Comparison of ENCODE assay signal across 8 cellular contexts in the genomic region with DNA sequence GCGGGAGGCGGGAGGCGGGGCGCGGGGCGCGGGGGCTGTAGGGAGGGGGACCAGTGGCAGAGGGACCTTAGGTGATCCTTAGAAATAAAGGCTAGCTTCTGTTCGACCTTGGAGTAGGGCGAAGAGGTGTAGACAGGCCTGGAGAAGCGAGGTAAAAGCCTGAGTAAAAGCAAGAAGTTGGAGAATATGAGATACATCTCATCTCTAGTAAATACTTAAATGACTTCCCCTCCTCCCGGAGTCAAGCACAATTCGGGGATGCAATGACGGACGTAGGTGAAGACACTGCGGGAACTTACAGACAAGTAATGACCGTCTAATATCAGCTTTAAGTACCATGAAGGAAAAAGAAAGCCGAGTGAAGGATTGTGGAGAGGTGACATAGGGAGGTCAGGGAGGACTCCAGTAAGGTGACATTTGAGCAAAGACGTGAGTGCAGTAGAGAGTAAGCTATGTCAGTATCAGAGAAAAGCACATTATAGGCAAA. TPM values are rescaled to one million over a fixed set of nuclear protein-coding genes. Genes with fewer than 3 reads are reported as not detected.
DNase-seq lines count a peak whose midpoint lies in the region; ATAC-seq and TF ChIP-seq lines count a peak whose summit lies in the region.

No MANE protein-coding gene starts in this region.

- H3K4me1 ChIP-seq in A673 (ENCODE audit: insufficient read depth, low read length, poor library complexity, severe bottlenecking) (peaks cover 18% of the 10 kb centered on the region), right cardiac atrium (ENCODE audit: control insufficient read depth, insufficient read depth, low read length) (peaks cover 2% of the 10 kb centered on the region)

- POLR2A ChIA-PET in A673 (lab: Charles Lee; ENCODE audit: low non-redundant PET): no interaction called here

- H3K9me3 ChIP-seq in A673 (ENCODE audit: low read depth, low read length, poor library complexity, severe bottlenecking) (no peaks in the 10 kb centered on the region), right cardiac atrium (ENCODE audit: control insufficient read depth, low read length) (no peaks in the 10 kb centered on the region)

- BruUV-seq in A673 (replicated peaks; lab: Mats Ljungman, UMichigan): TSS peak; percentile 41

- peaks cover 31% of the 10 kb centered on the region for H3K36me3 Mint-ChIP-seq in stimulated activated effector memory CD8-positive, alpha-beta T cell treated with anti-CD3 and anti-CD28 coated beads, Interleukin-12 subunit alpha, Interleukin-12 subunit beta, amount 100 ng/mL, for 72 hours

- ATAC-seq in GM18498 (IDR thresholded peaks at IDR 0.05; ENCODE audit: unreplicated experiment) (peak; percentile 1), HG03103 (IDR thresholded peaks at IDR 0.05; ENCODE audit: low read depth, unreplicated experiment) (peak; percentile 1), SK-N-SH treated with all-trans-retinoic acid at 6 μM for 48 hours (peak; percentile 13), right cardiac atrium (no peak), HG02970 (IDR thresholded peaks at IDR 0.05; ENCODE audit: low FRiP score, unreplicated experiment) (no peak)
- ATAC-seq in stimulated activated effector memory CD8-positive, alpha-beta T cell treated with anti-CD3 and anti-CD28 coated beads, Interleukin-12 subunit alpha, Interleukin-12 subunit beta, amount 100 ng/mL, for 72 hours: no peak

- WGBS in right cardiac atrium: under 1% methylated on average over 18 of the region's 18 CpGs

- H3K27ac ChIP-seq in A673 (ENCODE audit: low read depth, low read length, poor library complexity, severe bottlenecking) (peak overlapping the region; percentile 97), right cardiac atrium (ENCODE audit: low read length) (no peak overlapping the region)

- intact Hi-C loops in A673 (cut with micrococcal nuclease; ENCODE audit: unreplicated experiment) (no loop called here), right cardiac atrium (cut with DNase I) (no loop called here)

- H3K27ac Mint-ChIP-seq in stimulated activated effector memory CD8-positive, alpha-beta T cell treated with anti-CD3 and anti-CD28 coated beads, Interleukin-12 subunit alpha, Interleukin-12 subunit beta, amount 100 ng/mL, for 72 hours: peak overlapping the region; percentile 99

- peaks cover 17% of the 10 kb centered on the region for H3K4me1 Mint-ChIP-seq in stimulated activated effector memory CD8-positive, alpha-beta T cell treated with anti-CD3 and anti-CD28 coated beads, Interleukin-12 subunit alpha, Interleukin-12 subunit beta, amount 100 ng/mL, for 72 hours

- DNase-seq in A673 (ENCODE audit: low spot score) (no peak), right cardiac atrium (no peak), SW 1271 (lab: John Stamatoyannopoulos, UW) (no peak)
- peak in 1 of 2 donors; percentile 57 for DNase-seq in stimulated activated effector memory CD8-positive, alpha-beta T cell treated with anti-CD3 and anti-CD28 coated beads, Interleukin-12 subunit alpha, Interleukin-12 subunit beta, amount 100 ng/mL, for 72 hours (ENCODE audit: low spot score in 2 of 2)

- no peaks in the 10 kb centered on the region for H3K9me3 Mint-ChIP-seq in stimulated activated effector memory CD8-positive, alpha-beta T cell treated with anti-CD3 and anti-CD28 coated beads, Interleukin-12 subunit alpha, Interleukin-12 subunit beta, amount 100 ng/mL, for 72 hours

- H3K36me3 ChIP-seq in A673 (ENCODE audit: insufficient read depth, low read length, poor library complexity, severe bottlenecking): peaks cover 26% of the 10 kb centered on the region

- no peaks in the 10 kb centered on the region for H3K27me3 ChIP-seq in A673 (replicated peaks; ENCODE audit: insufficient read depth, low read depth, low read length, poor library complexity)
- H3K27me3 ChIP-seq in right cardiac atrium (ENCODE audit: control insufficient read depth, insufficient read depth): no peaks in the 10 kb centered on the region

- H3K4me3 Mint-ChIP-seq in stimulated activated effector memory CD8-positive, alpha-beta T cell treated with anti-CD3 and anti-CD28 coated beads, Interleukin-12 subunit alpha, Interleukin-12 subunit beta, amount 100 ng/mL, for 72 hours: peak overlapping the region; percentile 92

- peak overlapping the region; percentile 64 for H3K4me3 ChIP-seq in A673 (ENCODE audit: low read depth, low read length, poor library complexity, severe bottlenecking)
- H3K4me3 ChIP-seq in right cardiac atrium (ENCODE audit: low read length): peak overlapping the region; percentile 87

- no peak for TF ChIP-seq CTCF in A673 (conservative IDR thresholded peaks at IDR 0.05; ENCODE audit: low read depth, low read length)

- CTCF ChIA-PET in A673 (lab: Charles Lee): no interaction called here

TF ChIP-seq in SK-N-SH treated with all-trans-retinoic acid at 6 μM for 48 hours, 23 proteins besides CTCF, POLR2A, EP300 and RAD21 (continues in another document):
- TF ChIP-seq, protein P1, sequence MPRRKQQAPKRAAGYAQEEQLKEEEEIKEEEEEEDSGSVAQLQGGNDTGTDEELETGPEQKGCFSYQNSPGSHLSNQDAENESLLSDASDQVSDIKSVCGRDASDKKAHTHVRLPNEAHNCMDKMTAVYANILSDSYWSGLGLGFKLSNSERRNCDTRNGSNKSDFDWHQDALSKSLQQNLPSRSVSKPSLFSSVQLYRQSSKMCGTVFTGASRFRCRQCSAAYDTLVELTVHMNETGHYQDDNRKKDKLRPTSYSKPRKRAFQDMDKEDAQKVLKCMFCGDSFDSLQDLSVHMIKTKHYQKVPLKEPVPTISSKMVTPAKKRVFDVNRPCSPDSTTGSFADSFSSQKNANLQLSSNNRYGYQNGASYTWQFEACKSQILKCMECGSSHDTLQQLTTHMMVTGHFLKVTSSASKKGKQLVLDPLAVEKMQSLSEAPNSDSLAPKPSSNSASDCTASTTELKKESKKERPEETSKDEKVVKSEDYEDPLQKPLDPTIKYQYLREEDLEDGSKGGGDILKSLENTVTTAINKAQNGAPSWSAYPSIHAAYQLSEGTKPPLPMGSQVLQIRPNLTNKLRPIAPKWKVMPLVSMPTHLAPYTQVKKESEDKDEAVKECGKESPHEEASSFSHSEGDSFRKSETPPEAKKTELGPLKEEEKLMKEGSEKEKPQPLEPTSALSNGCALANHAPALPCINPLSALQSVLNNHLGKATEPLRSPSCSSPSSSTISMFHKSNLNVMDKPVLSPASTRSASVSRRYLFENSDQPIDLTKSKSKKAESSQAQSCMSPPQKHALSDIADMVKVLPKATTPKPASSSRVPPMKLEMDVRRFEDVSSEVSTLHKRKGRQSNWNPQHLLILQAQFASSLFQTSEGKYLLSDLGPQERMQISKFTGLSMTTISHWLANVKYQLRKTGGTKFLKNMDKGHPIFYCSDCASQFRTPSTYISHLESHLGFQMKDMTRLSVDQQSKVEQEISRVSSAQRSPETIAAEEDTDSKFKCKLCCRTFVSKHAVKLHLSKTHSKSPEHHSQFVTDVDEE (CRISPR knock-in tag; IDR thresholded peaks at IDR 0.05): no peak
- no peak for TF ChIP-seq ZFP30 (CRISPR knock-in tag; IDR thresholded peaks at IDR 0.05)
- TF ChIP-seq, protein P2, sequence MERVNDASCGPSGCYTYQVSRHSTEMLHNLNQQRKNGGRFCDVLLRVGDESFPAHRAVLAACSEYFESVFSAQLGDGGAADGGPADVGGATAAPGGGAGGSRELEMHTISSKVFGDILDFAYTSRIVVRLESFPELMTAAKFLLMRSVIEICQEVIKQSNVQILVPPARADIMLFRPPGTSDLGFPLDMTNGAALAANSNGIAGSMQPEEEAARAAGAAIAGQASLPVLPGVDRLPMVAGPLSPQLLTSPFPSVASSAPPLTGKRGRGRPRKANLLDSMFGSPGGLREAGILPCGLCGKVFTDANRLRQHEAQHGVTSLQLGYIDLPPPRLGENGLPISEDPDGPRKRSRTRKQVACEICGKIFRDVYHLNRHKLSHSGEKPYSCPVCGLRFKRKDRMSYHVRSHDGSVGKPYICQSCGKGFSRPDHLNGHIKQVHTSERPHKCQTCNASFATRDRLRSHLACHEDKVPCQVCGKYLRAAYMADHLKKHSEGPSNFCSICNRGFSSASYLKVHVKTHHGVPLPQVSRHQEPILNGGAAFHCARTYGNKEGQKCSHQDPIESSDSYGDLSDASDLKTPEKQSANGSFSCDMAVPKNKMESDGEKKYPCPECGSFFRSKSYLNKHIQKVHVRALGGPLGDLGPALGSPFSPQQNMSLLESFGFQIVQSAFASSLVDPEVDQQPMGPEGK (CRISPR knock-in tag; IDR thresholded peaks at IDR 0.05; ENCODE audit: borderline replicate concordance): no peak
- no peak for TF ChIP-seq ZC3H10 (CRISPR knock-in tag; IDR thresholded peaks at IDR 0.05)
- TF ChIP-seq ARNTL (CRISPR knock-in tag; IDR thresholded peaks at IDR 0.05; ENCODE audit: borderline replicate concordance, low read depth): no peak
- no peak for TF ChIP-seq POU6F1 (CRISPR knock-in tag; IDR thresholded peaks at IDR 0.05; ENCODE audit: borderline replicate concordance, low read depth)
- TF ChIP-seq, protein P3, sequence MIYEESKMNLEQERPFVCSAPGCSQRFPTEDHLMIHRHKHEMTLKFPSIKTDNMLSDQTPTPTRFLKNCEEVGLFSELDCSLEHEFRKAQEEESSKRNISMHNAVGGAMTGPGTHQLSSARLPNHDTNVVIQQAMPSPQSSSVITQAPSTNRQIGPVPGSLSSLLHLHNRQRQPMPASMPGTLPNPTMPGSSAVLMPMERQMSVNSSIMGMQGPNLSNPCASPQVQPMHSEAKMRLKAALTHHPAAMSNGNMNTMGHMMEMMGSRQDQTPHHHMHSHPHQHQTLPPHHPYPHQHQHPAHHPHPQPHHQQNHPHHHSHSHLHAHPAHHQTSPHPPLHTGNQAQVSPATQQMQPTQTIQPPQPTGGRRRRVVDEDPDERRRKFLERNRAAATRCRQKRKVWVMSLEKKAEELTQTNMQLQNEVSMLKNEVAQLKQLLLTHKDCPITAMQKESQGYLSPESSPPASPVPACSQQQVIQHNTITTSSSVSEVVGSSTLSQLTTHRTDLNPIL (CRISPR knock-in tag; IDR thresholded peaks at IDR 0.05; ENCODE audit: low read depth): no peak

RNA-seq across cellular contexts. Expression of gene SMC2, which starts 0.5 kb away (rescaled TPM):
- 67.9 and 73.6 TPM in 2 replicates for total RNA-seq in A673 (2021)
- 10 to 100 TPM in 3 of 4 donors, 1 to 10 TPM in 1; 9.6 to 20.4 (median 12.2) TPM for total RNA-seq in right cardiac atrium
- 3.2 TPM for polyA plus RNA-seq in right cardiac atrium

Comparison
In these comparisons a context has a peak if more than half of its experiments do, and no peak if none do; other contexts are left out.
1. ATAC-seq: peak in GM18498 (single experiment), HG03103 (single experiment) and SK-N-SH treated with all-trans-retinoic acid at 6 μM for 48 hours (single experiment); none in right cardiac atrium (0 of 2), stimulated activated effector memory CD8-positive, alpha-beta T cell treated with anti-CD3 and anti-CD28 coated beads, Interleukin-12 subunit alpha, Interleukin-12 subunit beta, amount 100 ng/mL, for 72 hours (single experiment) and HG02970 (single experiment).